ENCODE assay signal across 29 cellular contexts in genomic region chr18:59026831-59027410, GRCh38.
"Had no signal": no experiment of that assay in that cellular context is flagged by ENCODE, and none has a peak within 500 bp of the region (broad histone marks: within the 10 kb centered on the region; RNA-seq: fewer than 3 reads in every experiment).

No MANE protein-coding gene starts in this region.

- H3K27ac ChIP-seq: adrenal gland, cardiac muscle cell, colonic mucosa, hepatocyte, pancreas, right atrium auricular region, thyroid gland, upper lobe of right lung, WERI-Rb-1 had no signal

- H3K4me1 ChIP-seq: colonic mucosa, upper lobe of right lung had no signal

- H3K27me3 ChIP-seq: adrenal gland, cardiac muscle cell, colonic mucosa, dorsolateral prefrontal cortex, hepatocyte, pancreas, right atrium auricular region, thyroid gland, upper lobe of right lung had no signal

- H3K9me3 ChIP-seq: adrenal gland, colonic mucosa, pancreas, right atrium auricular region, thyroid gland, upper lobe of right lung had no signal

- DNase-seq: activated CD4-positive, alpha-beta T cell treated with anti-CD3 and anti-CD28 coated beads for 48 hours; activated CD4-positive, alpha-beta T cell treated with anti-CD3 and anti-CD28 coated beads, Interleukin-2, amount 50 U/mL, for 48 hours; activated CD8-positive, alpha-beta memory T cell treated with anti-CD3 and anti-CD28 coated beads for 24 hours; activated effector memory CD4-positive, alpha-beta T cell treated with anti-CD3 and anti-CD28 coated beads, Interleukin-2, amount 50 U/mL, for 16 hours; activated naive CD4-positive, alpha-beta T cell treated with anti-CD3 and anti-CD28 coated beads for 36 hours; activated naive CD8-positive, alpha-beta T cell treated with anti-CD3 and anti-CD28 coated beads for 36 hours; adrenal gland; cerebellar nuclear complex; colonic mucosa; dorsolateral prefrontal cortex; effector memory CD4-positive, alpha-beta T cell; foreskin melanocyte; left cardiac atrium; left ventricle myocardium superior; naive B cell; nucleus accumbens; pancreas; stimulated activated CD4-positive, alpha-beta T cell treated with anti-CD3 and anti-CD28 coated beads, Interleukin-2, amount 100 ng/mL, for 48 hours; stimulated activated naive CD8-positive, alpha-beta T cell treated with anti-CD3 and anti-CD28 coated beads, Interleukin-15, amount 100 ng/mL, for 72 hours; substantia nigra; SW 1271; T-helper 9 cell; thyroid gland; upper lobe of right lung; WERI-Rb-1 had no signal

- H3K4me3 ChIP-seq: adrenal gland, cardiac muscle cell, colonic mucosa, dorsolateral prefrontal cortex, hepatocyte, pancreas, right atrium auricular region, thyroid gland, upper lobe of right lung had no signal

- H3K36me3 ChIP-seq: adrenal gland, cardiac muscle cell, colonic mucosa, pancreas, right atrium auricular region, thyroid gland, upper lobe of right lung, WERI-Rb-1 had no signal

- ATAC-seq: activated CD4-positive, CD25-positive, alpha-beta regulatory T cell treated with anti-CD3 and anti-CD28 coated beads, Interleukin-2, amount 50 U/mL, for 24 hours; left cardiac atrium; left ventricle myocardium superior; pancreas; stimulated activated naive CD8-positive, alpha-beta T cell treated with anti-CD3 and anti-CD28 coated beads, Interleukin-15, amount 100 ng/mL, for 72 hours; upper lobe of right lung had no signal
